Comparison of ENCODE assay signal across 16 cellular contexts in genomic region chr22:39487826-39488520, GRCh38. TPM values are rescaled to one million over a fixed set of nuclear protein-coding genes. Genes with fewer than 3 reads are reported as not detected.
DNase-seq lines count a peak whose midpoint lies in the region; ATAC-seq, FAIRE-seq and TF ChIP-seq lines count a peak whose summit lies in the region.
"Had no signal": no experiment of that assay in that cellular context is flagged by ENCODE, and none has a peak within 500 bp of the region (broad histone marks: within the 10 kb centered on the region; RNA-seq: fewer than 3 reads in every experiment).

No MANE protein-coding gene starts in this region.

- FAIRE-seq in GM12891 (lab: Jason Lieb, UNC) (peak; percentile 5), kidney (lab: Jason Lieb, UNC) (no peak)
- FAIRE-seq: GM19239 had no signal

- peaks cover 2 to 4% of the 10 kb centered on the region in 2 donors for H3K4me1 ChIP-seq in kidney (ENCODE audit: control insufficient read depth in 1 of 2, insufficient read depth in 1 of 2, low read depth in 1 of 2, low read length in 2 of 2)
- H3K4me1 ChIP-seq in upper lobe of right lung: peaks cover 3% of the 10 kb centered on the region

- intact Hi-C loops in kidney (cut with DNase I) (no loop called here), upper lobe of right lung (cut with DNase I) (no loop called here), head of caudate nucleus (cut with DNase I) (no loop called here)

- DNase-seq in 8988T: peak; percentile 14
- DNase-seq in GM12891 (ENCODE audit: insufficient read length, low spot score): no peak
- peak; percentile 74 for DNase-seq in kidney
- peak; percentile 63 for DNase-seq in upper lobe of right lung
- no peak for DNase-seq in head of caudate nucleus
- DNase-seq: Calu3; CD4-positive, alpha-beta memory T cell; DMS79 treated with DMSO at 0.1 percent for 48 hours; GF-D8; GM23248; HCEC 1CT; KG1 had no signal

- H3K36me3 ChIP-seq in kidney (ENCODE audit: control insufficient read depth in 1 of 2, insufficient read depth in 2 of 2, low read length in 2 of 2) (no peaks in the 10 kb centered on the region), upper lobe of right lung (no peaks in the 10 kb centered on the region)

- TF ChIP-seq POLR2A in GM12891 (IDR thresholded peaks at IDR 0.05; ENCODE audit: low read depth, low read length): no peak

- no peaks in the 10 kb centered on the region for H3K27me3 ChIP-seq in upper lobe of right lung

- ATAC-seq in upper lobe of right lung (no peak), esophagus mucosa (no peak), GM19463 (IDR thresholded peaks at IDR 0.05; ENCODE audit: unreplicated experiment) (no peak)

- H3K4me3 ChIP-seq in kidney (ENCODE audit: low read length in 2 of 2): no peak overlapping the region
- H3K4me3 ChIP-seq in upper lobe of right lung: no peak overlapping the region
- H3K4me3 ChIP-seq: GM23248 had no signal

- H3K9me3 ChIP-seq in kidney (ENCODE audit: control insufficient read depth in 1 of 2, low read length in 2 of 2) (no peaks in the 10 kb centered on the region), upper lobe of right lung (no peaks in the 10 kb centered on the region)

- no peak overlapping the region for H3K9ac ChIP-seq in kidney (ENCODE audit: low read length in 2 of 2)
- H3K9ac ChIP-seq: GM23248 had no signal

- TF ChIP-seq CTCF in kidney (IDR thresholded peaks at IDR 0.05; ENCODE audit: borderline replicate concordance, extremely low read depth, insufficient read depth) (no peak), upper lobe of right lung (IDR thresholded peaks at IDR 0.05) (no peak)

- H3K27ac ChIP-seq in kidney (ENCODE audit: low read depth in 2 of 2, low read length in 2 of 2) (no peak overlapping the region), upper lobe of right lung (no peak overlapping the region)
- H3K27ac ChIP-seq: C4-2B, GM23248 had no signal

TF ChIP-seq in GM12891, 5 proteins besides CTCF, POLR2A, EP300 and RAD21:
- TF ChIP-seq SPI1 (IDR thresholded peaks at IDR 0.05; ENCODE audit: low read depth, low read length) (no peak), TAF1 (IDR thresholded peaks at IDR 0.05; ENCODE audit: low read depth, low read length) (no peak), PAX5 (IDR thresholded peaks at IDR 0.05; ENCODE audit: insufficient read depth, low read length, severe bottlenecking) (no peak), POU2F2 (IDR thresholded peaks at IDR 0.05; ENCODE audit: low read depth, low read length) (no peak), POLR2AphosphoS5 (IDR thresholded peaks at IDR 0.05; ENCODE audit: low read depth, low read length) (no peak)

RNA-seq across cellular contexts. Expression of gene MIEF1, which starts 14.1 kb away (rescaled TPM):
- 19.6 TPM for polyA plus RNA-seq in GM12891 (2012; ENCODE audit: low read depth, missing spikeins)
- 27.9 TPM for total RNA-seq in kidney
- 13.0 TPM for polyA plus RNA-seq in kidney (ENCODE audit: insufficient read depth, low read depth, low replicate concordance)
- 24.3 TPM for total RNA-seq in upper lobe of right lung
- 16.7 TPM for total RNA-seq in esophagus mucosa

RNA-seq across cellular contexts. Expression of gene MGAT3, which starts 31.2 kb away (rescaled TPM):
- polyA plus RNA-seq in GM12891 (2012; ENCODE audit: low read depth, missing spikeins): 16.9 TPM
- total RNA-seq in kidney: 5.4 TPM
- 2.7 TPM for polyA plus RNA-seq in kidney (ENCODE audit: insufficient read depth, low read depth, low replicate concordance)
- 34.8 TPM for total RNA-seq in upper lobe of right lung
- 0.44 TPM for total RNA-seq in esophagus mucosa
- total RNA-seq: GM23248 had no signal
- polyA plus RNA-seq: CD4-positive, alpha-beta memory T cell; GM23248 had no signal

RNA-seq across cellular contexts. Expression of gene ATF4, which starts 32.4 kb away (rescaled TPM):
- 491 TPM for polyA plus RNA-seq in GM12891 (2012; ENCODE audit: low read depth, missing spikeins)
- total RNA-seq in kidney: 261 TPM
- 293 TPM for polyA plus RNA-seq in kidney (ENCODE audit: insufficient read depth, low read depth, low replicate concordance)
- total RNA-seq in upper lobe of right lung: 327 TPM
- 375 TPM for total RNA-seq in esophagus mucosa

RNA-seq across cellular contexts. Expression of gene RPS19BP1, which starts 44.6 kb away (rescaled TPM):
- 62.8 TPM for polyA plus RNA-seq in GM12891 (2012; ENCODE audit: low read depth, missing spikeins)
- total RNA-seq in kidney (51.8 TPM), upper lobe of right lung (72.5 TPM), esophagus mucosa (40.7 TPM)
- polyA plus RNA-seq in kidney (ENCODE audit: insufficient read depth, low read depth, low replicate concordance): 180 TPM

Comparison
In these comparisons a context has a peak if more than half of its experiments do, and no peak if none do; other contexts are left out.
1. DNase-seq: peak in 8988T (single experiment), kidney (single experiment) and upper lobe of right lung (single experiment); none in GM12891 (single experiment) and head of caudate nucleus (0 of 42).